In genomic region chr15:83698294-83698693, GRCh38 we compare ENCODE assay signal across 13 cellular contexts. TPM values are rescaled to one million over a fixed set of nuclear protein-coding genes. Genes with fewer than 3 reads are reported as not detected.
A peak's percentile ranks its signal among the peaks of the same experiment; 100 is the strongest.
DNase-seq lines count a peak whose midpoint lies in the region; ATAC-seq and TF ChIP-seq lines count a peak whose summit lies in the region.
"Had no signal": no experiment of that assay in that cellular context is flagged by ENCODE, and none has a peak within 500 bp of the region (broad histone marks: within the 10 kb centered on the region; RNA-seq: fewer than 3 reads in every experiment).

No MANE protein-coding gene starts in this region.

- no peak overlapping the region for H3K4me3 ChIP-seq in mucosa of descending colon
- H3K4me3 ChIP-seq: neural progenitor cell had no signal

- no peaks in the 10 kb centered on the region for H3K36me3 Mint-ChIP-seq in activated naive CD4-positive, alpha-beta T cell treated with anti-CD3 and anti-CD28 coated beads, Interleukin-2, amount 50 U/mL, for 72 hours
- H3K36me3 Mint-ChIP-seq: activated CD4-positive, alpha-beta memory T cell treated with anti-CD3 and anti-CD28 coated beads for 36 hours; neural progenitor cell had no signal

- H3K9me3 ChIP-seq in mucosa of descending colon = no peaks in the 10 kb centered on the region

- H3K36me3 ChIP-seq in mucosa of descending colon (ENCODE audit: low read depth) = no peaks in the 10 kb centered on the region
- H3K36me3 ChIP-seq: neural progenitor cell had no signal

- peaks cover 5 to 7% of the 10 kb centered on the region in 2 donors for H3K9me3 Mint-ChIP-seq in activated naive CD4-positive, alpha-beta T cell treated with anti-CD3 and anti-CD28 coated beads, Interleukin-2, amount 50 U/mL, for 72 hours
- H3K9me3 Mint-ChIP-seq: activated CD4-positive, alpha-beta memory T cell treated with anti-CD3 and anti-CD28 coated beads for 36 hours had no signal

- no peaks in the 10 kb centered on the region for H3K4me1 ChIP-seq in mucosa of descending colon (ENCODE audit: low read depth)

- ATAC-seq in mucosa of descending colon (peak; percentile 34), GM21576 (IDR thresholded peaks at IDR 0.05; ENCODE audit: unreplicated experiment) (no peak)
- no peak for ATAC-seq in activated naive CD4-positive, alpha-beta T cell treated with anti-CD3 and anti-CD28 coated beads, Interleukin-2, amount 50 U/mL, for 72 hours

- no peak overlapping the region for H3K27ac Mint-ChIP-seq in activated naive CD4-positive, alpha-beta T cell treated with anti-CD3 and anti-CD28 coated beads, Interleukin-2, amount 50 U/mL, for 72 hours
- H3K27ac Mint-ChIP-seq: activated CD4-positive, alpha-beta memory T cell treated with anti-CD3 and anti-CD28 coated beads for 36 hours; neural progenitor cell; stimulated activated naive CD8-positive, alpha-beta T cell treated with anti-CD3 and anti-CD28 coated beads, Interleukin-15, Interleukin-2, amounts not matched to agents 100 ng/mL and 50 ng/mL, for 24 hours had no signal

- intact Hi-C loops in mucosa of descending colon (cut with DNase I, micrococcal nuclease) = no loop called here

- no peak for TF ChIP-seq CTCF in mucosa of descending colon (IDR thresholded peaks at IDR 0.05)

- DNase-seq in ACHN (peak; percentile 53), RPMI7951 (ENCODE audit: low read depth) (peak; percentile 47), fibroblast of the conjunctiva (ENCODE audit: low read depth) (peak; percentile 4), mucosa of descending colon (peak in 2 of 3 donors; percentile 18 to 46), SIG-M5 (lab: John Stamatoyannopoulos, UW) (no peak)
- DNase-seq in activated CD4-positive, CD25-positive, alpha-beta regulatory T cell treated with anti-CD3 and anti-CD28 coated beads, Interleukin-2, amount 50 U/mL, for 72 hours = no peak
- DNase-seq in activated naive CD4-positive, alpha-beta T cell treated with anti-CD3 and anti-CD28 coated beads, Interleukin-2, amount 50 U/mL, for 72 hours (ENCODE audit: low spot score in 2 of 2) = no peak
- DNase-seq: activated CD4-positive, alpha-beta memory T cell treated with anti-CD3 and anti-CD28 coated beads for 36 hours; activated naive CD4-positive, alpha-beta T cell; NCI-H2029 had no signal

- in situ Hi-C loops in ACHN (cut with HindIII; ENCODE audit: low pct_ligation_motif_present, low pct_unique_long_range_greater_than_20kb, low sequenced_read_pairs) = no loop called here

RNA-seq across cellular contexts. Expression of gene ADAMTSL3, which starts 44.4 kb away (rescaled TPM):
- total RNA-seq in RPMI7951 (2014; rRNA removed; shearing (Covaris generic)) = not detected in 2 replicates
- 10 to 100 TPM in 1 of 3 donors, 1 to 10 TPM in 2; 2.2 to 52.1 (median 4.1) TPM for total RNA-seq in mucosa of descending colon
- not detected for total RNA-seq in activated naive CD4-positive, alpha-beta T cell treated with anti-CD3 and anti-CD28 coated beads, Interleukin-2, amount 50 U/mL, for 72 hours
- total RNA-seq: activated CD4-positive, alpha-beta memory T cell treated with anti-CD3 and anti-CD28 coated beads for 36 hours had no signal

Comparison
In these comparisons a context has a peak if more than half of its experiments do, and no peak if none do; other contexts are left out.
1. DNase-seq: peak in ACHN (single experiment), RPMI7951 (single experiment), fibroblast of the conjunctiva (single experiment) and mucosa of descending colon (2 of 3); none in activated CD4-positive, CD25-positive, alpha-beta regulatory T cell treated with anti-CD3 and anti-CD28 coated beads, Interleukin-2, amount 50 U/mL, for 72 hours (single experiment), activated naive CD4-positive, alpha-beta T cell treated with anti-CD3 and anti-CD28 coated beads, Interleukin-2, amount 50 U/mL, for 72 hours (0 of 2) and SIG-M5 (single experiment).